ENCODE assay signal across 16 cellular contexts in genomic region chr12:22672951-22673350, GRCh38. TPM values are rescaled to one million over a fixed set of nuclear protein-coding genes. Genes with fewer than 3 reads are reported as not detected.
DNase-seq lines count a peak whose midpoint lies in the region; ATAC-seq and TF ChIP-seq lines count a peak whose summit lies in the region.
"Had no signal": no experiment of that assay in that cellular context is flagged by ENCODE, and none has a peak within 500 bp of the region (broad histone marks: within the 10 kb centered on the region; RNA-seq: fewer than 3 reads in every experiment).

No MANE protein-coding gene starts in this region.

- H3K27me3 ChIP-seq in BJ (ENCODE audit: control insufficient read depth, insufficient read depth, low read length), result no peaks in the 10 kb centered on the region
- no peaks in the 10 kb centered on the region for H3K27me3 ChIP-seq in osteoblast (ENCODE audit: insufficient read depth, low read length)
- H3K27me3 ChIP-seq: Peyer's patch had no signal

- POLR2A ChIA-PET in BJ (lab: Charles Lee), result interaction anchor here (0.7 to 0.8 kb wide), 2 partner anchors 15 to 82 kb away, joined by 3 to 4 read pairs; no protein-coding TSS in a partner anchor

- peaks cover 0 to 2% of the 10 kb centered on the region in 2 donors for H3K9me3 Mint-ChIP-seq in activated T-cell treated with anti-CD3 and anti-CD28 coated beads, Interleukin-2, amount 50 U/mL, for 72 hours

- ATAC-seq in HG03439 (IDR thresholded peaks at IDR 0.05; ENCODE audit: unreplicated experiment), result no peak
- no peak for ATAC-seq in activated T-cell treated with anti-CD3 and anti-CD28 coated beads, Interleukin-2, amount 50 U/mL, for 72 hours (replicated peaks in 1 of 2)
- ATAC-seq: K562, lower lobe of right lung had no signal

- CTCF ChIA-PET in BJ (lab: Yijun Ruan, JAX), result interaction anchor here (0.7 to 1.0 kb wide), 2 partner anchors 37 to 587 kb away, joined by 3 read pairs; no protein-coding TSS in a partner anchor

- no peak overlapping the region for H3K4me3 Mint-ChIP-seq in activated T-cell treated with anti-CD3 and anti-CD28 coated beads, Interleukin-2, amount 50 U/mL, for 72 hours

- H3K36me3 ChIP-seq in BJ (ENCODE audit: control insufficient read depth, insufficient read depth, low read length) (no peaks in the 10 kb centered on the region), osteoblast (ENCODE audit: insufficient read depth, low read length) (peaks cover 10% of the 10 kb centered on the region)

- H3K79me2 ChIP-seq in osteoblast (ENCODE audit: insufficient read depth, low read length), result peaks cover 10% of the 10 kb centered on the region

- H3K27ac ChIP-seq in osteoblast (ENCODE audit: low read depth, low read length), result peak overlapping the region; percentile 43
- H3K27ac ChIP-seq: lower lobe of right lung, Peyer's patch had no signal

- peak overlapping the region; percentile 12 for H3K4me2 ChIP-seq in osteoblast (ENCODE audit: insufficient read depth, low read length)

- peaks cover 12% of the 10 kb centered on the region for H3K4me1 ChIP-seq in osteoblast (ENCODE audit: insufficient read depth, low read length)
- H3K4me1 ChIP-seq: HAP-1, lower lobe of right lung, Peyer's patch had no signal

- peak; percentile 69 for DNase-seq in BJ (ENCODE audit: low read depth)
- DNase-seq in LHCN-M2 (ENCODE audit: low read depth), result peak; percentile 62
- peak; percentile 73 for DNase-seq in choroid plexus epithelial cell (ENCODE audit: low read depth)
- peak; percentile 78 for DNase-seq in osteoblast (ENCODE audit: insufficient read length, low spot score, missing footprints)
- no peak for DNase-seq in stimulated activated naive CD4-positive, alpha-beta T cell treated with Interleukin-2 at 50 U/mL for 16 hours (lab: John Stamatoyannopoulos, UW)
- DNase-seq in NCI-H2081 treated with DMSO at 0.1 percent for 48 hours (lab: John Stamatoyannopoulos, UW), result no peak
- DNase-seq in activated T-cell treated with anti-CD3 and anti-CD28 coated beads, Interleukin-2, amount 50 U/mL, for 72 hours, result no peak
- DNase-seq: aorta, lower lobe of right lung, NCI-H2171 treated with DMSO at 0.1 percent for 48 hours, NCI-H774, Peyer's patch, retina had no signal

- no peaks in the 10 kb centered on the region for H4K20me1 ChIP-seq in osteoblast (ENCODE audit: insufficient read depth, low read length)

- H3K27me3 Mint-ChIP-seq in activated T-cell treated with anti-CD3 and anti-CD28 coated beads, Interleukin-2, amount 50 U/mL, for 72 hours (ENCODE audit: low read depth), result no peaks in the 10 kb centered on the region

- peaks cover 13 to 40% of the 10 kb centered on the region in 2 donors for H3K36me3 Mint-ChIP-seq in activated T-cell treated with anti-CD3 and anti-CD28 coated beads, Interleukin-2, amount 50 U/mL, for 72 hours (ENCODE audit: insufficient read depth in 2 of 2)

- no peak for TF ChIP-seq CTCF in BJ (IDR thresholded peaks at IDR 0.05; ENCODE audit: insufficient read depth, low read depth, low read length)
- no peak for TF ChIP-seq CTCF in choroid plexus epithelial cell (conservative IDR thresholded peaks at IDR 0.05; ENCODE audit: low read depth, low read length)
- TF ChIP-seq CTCF in osteoblast (IDR thresholded peaks at IDR 0.05; ENCODE audit: extremely low read depth, low read depth, low read length), result no peak

- peaks cover 4% of the 10 kb centered on the region for H3K4me1 Mint-ChIP-seq in activated T-cell treated with anti-CD3 and anti-CD28 coated beads, Interleukin-2, amount 50 U/mL, for 72 hours (ENCODE audit: low read depth)

- H2AFZ ChIP-seq in osteoblast (ENCODE audit: low read length), result no peak overlapping the region

- no peak overlapping the region for H3K27ac Mint-ChIP-seq in activated T-cell treated with anti-CD3 and anti-CD28 coated beads, Interleukin-2, amount 50 U/mL, for 72 hours

- H3K4me3 ChIP-seq in BJ (ENCODE audit: low read depth, low read length) (no peak overlapping the region), choroid plexus epithelial cell (ENCODE audit: low read depth, low read length) (no peak overlapping the region), osteoblast (ENCODE audit: insufficient read depth, low read length) (no peak overlapping the region)
- H3K4me3 ChIP-seq: HAP-1, K562, lower lobe of right lung, Peyer's patch had no signal

- no peaks in the 10 kb centered on the region for H3K9me3 ChIP-seq in osteoblast (ENCODE audit: low read depth, low read length)
- H3K9me3 ChIP-seq: HAP-1, lower lobe of right lung, Peyer's patch had no signal

RNA-seq across cellular contexts. Expression of gene ETNK1, which starts 48.0 kb away (rescaled TPM):
- 6.7 and 13.0 TPM in 2 replicates for polyA plus RNA-seq in BJ (2011; rRNA removed)
- 28.8 and 34.6 TPM in 2 replicates for polyA minus RNA-seq in BJ (2011; rRNA and poly(A)+ RNA removed)
- total RNA-seq in LHCN-M2 (2014; rRNA removed) (24.9 and 25.8 TPM in 2 replicates), osteoblast (42.1 and 43.4 TPM in 2 replicates)
- polyA plus RNA-seq in LHCN-M2 (2012), result 9.1 TPM
- total RNA-seq in activated T-cell treated with anti-CD3 and anti-CD28 coated beads, Interleukin-2, amount 50 U/mL, for 72 hours, result 10 to 100 TPM; 84.0 to 88.9 TPM

Comparison
In these comparisons a context has a peak if more than half of its experiments do, and no peak if none do; other contexts are left out.
1. DNase-seq: peak in BJ (single experiment), LHCN-M2 (single experiment), choroid plexus epithelial cell (single experiment) and osteoblast (single experiment); none in stimulated activated naive CD4-positive, alpha-beta T cell treated with Interleukin-2 at 50 U/mL for 16 hours (single experiment), NCI-H2081 treated with DMSO at 0.1 percent for 48 hours (single experiment) and activated T-cell treated with anti-CD3 and anti-CD28 coated beads, Interleukin-2, amount 50 U/mL, for 72 hours (0 of 2).